ENCODE assay signal across 1 cellular context in the genomic region with DNA sequence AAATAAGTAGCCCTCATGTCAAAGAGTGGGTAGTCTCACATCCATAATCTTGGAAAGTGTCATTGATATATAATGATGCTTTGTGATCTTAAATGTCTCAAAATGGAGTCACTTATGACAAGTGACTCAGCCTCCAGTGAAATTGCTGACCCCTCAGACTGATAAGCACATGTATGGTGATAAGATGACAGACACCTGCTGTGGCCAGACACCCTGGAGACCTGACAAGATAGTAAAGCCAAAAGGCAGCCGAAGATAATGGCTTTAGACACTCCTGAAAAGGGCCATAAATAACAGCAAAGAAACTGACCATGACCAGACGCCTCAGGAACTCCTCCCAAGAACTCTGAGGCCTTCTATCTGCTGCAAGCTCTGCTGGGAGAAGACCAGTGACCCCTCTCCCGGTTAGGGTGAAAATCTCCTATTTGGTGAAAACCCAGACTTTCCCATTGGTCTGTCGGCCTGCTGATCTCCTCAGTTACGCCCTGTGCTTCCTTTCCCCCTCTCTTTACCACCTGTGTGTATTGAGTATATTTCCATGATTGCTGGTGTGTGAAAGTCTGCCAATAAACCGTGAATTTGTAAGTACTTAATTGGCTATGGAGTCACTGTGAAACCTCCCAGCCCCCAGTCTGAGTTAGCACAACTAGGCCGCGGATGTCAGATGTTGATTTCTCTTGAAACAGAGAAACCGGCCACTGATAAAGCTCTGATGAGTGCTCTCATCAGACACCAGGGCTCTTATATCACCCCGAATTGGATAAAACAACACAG.
TF ChIP-seq lines count a peak whose summit lies in the region.

No MANE protein-coding gene starts in this region.

TF ChIP-seq in GM23338, 12 proteins besides CTCF, POLR2A, EP300 and RAD21 (continued from another document):
- TF ChIP-seq ZNF462 (CRISPR knock-in tag; IDR thresholded peaks at IDR 0.05) = no peak
- TF ChIP-seq ETS1 (IDR thresholded peaks at IDR 0.05) = no peak
- no peak for TF ChIP-seq CREB1 (CRISPR knock-in tag; IDR thresholded peaks at IDR 0.05; ENCODE audit: low read depth)
- no peak for TF ChIP-seq POLR2AphosphoS5 (IDR thresholded peaks at IDR 0.05; ENCODE audit: low read depth)
- TF ChIP-seq NANOG (IDR thresholded peaks at IDR 0.05; ENCODE audit: borderline replicate concordance) = no peak
